In genomic region chr1:156489166-156489934, GRCh38 we compare ENCODE assay signal across 1 cellular context.
A peak's percentile ranks its signal among the peaks of the same experiment; 100 is the strongest.
TF ChIP-seq lines count a peak whose summit lies in the region.

No MANE protein-coding gene starts in this region.

TF ChIP-seq in H1, 55 proteins besides CTCF, POLR2A, EP300 and RAD21:
- TF ChIP-seq KDM1A (IDR thresholded peaks at IDR 0.05; ENCODE audit: borderline replicate concordance, low read length) (no peak), NANOG (IDR thresholded peaks at IDR 0.05; ENCODE audit: insufficient read depth, low read depth, low read length, poor library complexity, severe bottlenecking) (no peak), TAF1 (IDR thresholded peaks at IDR 0.05; ENCODE audit: low read depth, low read length) (no peak), RXRA (IDR thresholded peaks at IDR 0.05; ENCODE audit: insufficient read depth, low read depth, low read length) (no peak), SIN3A (conservative IDR thresholded peaks at IDR 0.05 in 1 of 2, IDR thresholded peaks at IDR 0.05 in 1 of 2; ENCODE audit: low read depth in 1 of 2, low read length in 2 of 2) (peak; percentile 84 to 89; a peak in 2 of 4 replicates), MAX (IDR thresholded peaks at IDR 0.05) (peak; percentile 10; the same call in 1 of the 2 replicates), TBP (IDR thresholded peaks at IDR 0.05; ENCODE audit: low read depth, low read length) (no peak)
